Comparison of ENCODE assay signal across 31 cellular contexts in the genomic region with DNA sequence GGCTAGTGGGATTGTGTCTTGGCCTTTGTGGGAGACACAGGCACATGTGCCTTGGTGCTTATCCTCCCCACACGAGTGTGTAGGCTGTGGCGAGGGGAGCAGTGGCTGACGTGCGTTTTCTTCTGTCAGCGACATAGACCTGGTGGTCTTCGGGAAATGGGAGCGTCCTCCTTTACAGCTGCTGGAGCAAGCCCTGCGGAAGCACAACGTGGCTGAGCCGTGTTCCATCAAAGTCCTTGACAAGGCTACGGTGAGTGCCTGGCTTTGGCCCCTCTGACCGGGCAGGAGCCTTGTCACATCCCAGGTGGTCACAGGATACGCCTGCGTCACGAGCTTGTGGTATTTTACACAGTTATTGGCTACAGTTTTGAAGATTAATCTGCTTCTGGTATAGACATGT. TPM values are rescaled to one million over a fixed set of nuclear protein-coding genes. Genes with fewer than 3 reads are reported as not detected.
DNase-seq lines count a peak whose midpoint lies in the region; ATAC-seq and TF ChIP-seq lines count a peak whose summit lies in the region.
"Had no signal": no experiment of that assay in that cellular context is flagged by ENCODE, and none has a peak within 500 bp of the region (broad histone marks: within the 10 kb centered on the region; RNA-seq: fewer than 3 reads in every experiment).

No MANE protein-coding gene starts in this region.

- no peak for ATAC-seq in CD4-positive, alpha-beta T cell (ENCODE audit: poor library complexity)
- ATAC-seq: left lobe of liver, right cardiac atrium had no signal

- no peak overlapping the region for H3K4me3 Mint-ChIP-seq in activated CD4-positive, alpha-beta memory T cell treated with anti-CD3 and anti-CD28 coated beads for 36 hours
- no peak overlapping the region for H3K4me3 Mint-ChIP-seq in activated CD4-positive, alpha-beta memory T cell treated with anti-CD3 and anti-CD28 coated beads, Interleukin-2, amount 10 ng/mL, durations not matched to agents 7 days and 5 days
- H3K4me3 Mint-ChIP-seq in CD4-positive, alpha-beta T cell: no peak overlapping the region
- H3K4me3 Mint-ChIP-seq in activated naive CD8-positive, alpha-beta T cell treated with anti-CD3 and anti-CD28 coated beads for 36 hours: no peak overlapping the region
- H3K4me3 Mint-ChIP-seq: CD14-positive monocyte; neural progenitor cell; T-helper 2 cell treated with Interferon-gamma antibody and Interleukin-4, amounts not matched to agents 5 μg/mL and 100 μg/mL, for 36 hours had no signal

- CTCF ChIA-PET in activated CD4-positive, alpha-beta memory T cell treated with anti-CD3 and anti-CD28 coated beads for 36 hours (lab: Charles Lee): no interaction called here
- CTCF ChIA-PET in activated CD4-positive, alpha-beta memory T cell treated with anti-CD3 and anti-CD28 coated beads, Interleukin-2, amount 10 ng/mL, durations not matched to agents 7 days and 5 days (lab: Charles Lee): interaction anchor here (1.0 kb wide), 1 partner anchor 10 kb away, joined by 3 read pairs; no protein-coding TSS in a partner anchor
- CTCF ChIA-PET in CD4-positive, alpha-beta T cell (lab: Charles Lee): interaction anchor here (1.2 kb wide), 1 partner anchor 11 kb away, joined by 3 read pairs; no protein-coding TSS in a partner anchor

- DNase-seq in activated CD4-positive, alpha-beta memory T cell treated with anti-CD3 and anti-CD28 coated beads for 36 hours: no peak
- no peak for DNase-seq in activated CD4-positive, alpha-beta memory T cell treated with anti-CD3 and anti-CD28 coated beads, Interleukin-2, amount 10 ng/mL, durations not matched to agents 7 days and 5 days
- no peak for DNase-seq in CD4-positive, alpha-beta T cell
- DNase-seq in activated naive CD8-positive, alpha-beta T cell treated with anti-CD3 and anti-CD28 coated beads for 36 hours: no peak
- DNase-seq in sigmoid colon (peak; percentile 29), SHP77 (lab: John Stamatoyannopoulos, UW) (no peak), SKM-1 (lab: John Stamatoyannopoulos, UW; ENCODE audit: unreplicated experiment) (no peak)
- DNase-seq in stimulated activated CD4-positive, alpha-beta T cell treated with anti-CD3 and anti-CD28 coated beads, Interleukin-15, amount 100 ng/mL, for 24 hours: no peak
- DNase-seq: 8988T; activated CD4-positive, alpha-beta T cell treated with anti-CD3 and anti-CD28 coated beads for 1 hour; Calu3; cortex of kidney; DMS79 treated with DMSO at 0.1 percent for 48 hours; GDM1; glutamatergic neuron; mesenchymal stem cell; NCI-H1436 treated with DMSO at 0.1 percent for 48 hours; NCI-H2107; NCI-H345; NCI-H69; PC-9; right cardiac atrium; Right ventricle myocardium superior; stimulated activated CD4-positive, alpha-beta T cell treated with anti-CD3 and anti-CD28 coated beads, Interleukin-2, amount 100 ng/mL, for 48 hours; substantia nigra; upper lobe of left lung had no signal

- peak overlapping the region; percentile 66 for H3K27ac Mint-ChIP-seq in activated CD4-positive, alpha-beta memory T cell treated with anti-CD3 and anti-CD28 coated beads for 36 hours
- H3K27ac Mint-ChIP-seq in activated CD4-positive, alpha-beta memory T cell treated with anti-CD3 and anti-CD28 coated beads, Interleukin-2, amount 10 ng/mL, durations not matched to agents 7 days and 5 days: no peak overlapping the region
- peak overlapping the region; percentile 64 for H3K27ac Mint-ChIP-seq in CD4-positive, alpha-beta T cell
- peak overlapping the region; percentile 12 for H3K27ac Mint-ChIP-seq in activated naive CD8-positive, alpha-beta T cell treated with anti-CD3 and anti-CD28 coated beads for 36 hours
- H3K27ac Mint-ChIP-seq: neural progenitor cell; T-helper 2 cell treated with Interferon-gamma antibody and Interleukin-4, amounts not matched to agents 5 μg/mL and 100 μg/mL, for 36 hours had no signal

- 95 to 96% methylated on average over 15 of the region's 15 CpGs for WGBS in sigmoid colon, 2 donors

- peaks cover 38% of the 10 kb centered on the region for H3K4me1 Mint-ChIP-seq in activated CD4-positive, alpha-beta memory T cell treated with anti-CD3 and anti-CD28 coated beads for 36 hours (ENCODE audit: low read depth)
- peaks cover 39% of the 10 kb centered on the region for H3K4me1 Mint-ChIP-seq in activated CD4-positive, alpha-beta memory T cell treated with anti-CD3 and anti-CD28 coated beads, Interleukin-2, amount 10 ng/mL, durations not matched to agents 7 days and 5 days
- peaks cover 26% of the 10 kb centered on the region for H3K4me1 Mint-ChIP-seq in CD4-positive, alpha-beta T cell (ENCODE audit: low read depth)
- H3K4me1 Mint-ChIP-seq in activated naive CD8-positive, alpha-beta T cell treated with anti-CD3 and anti-CD28 coated beads for 36 hours: peaks cover 25% of the 10 kb centered on the region

- H3K27me3 Mint-ChIP-seq in activated CD4-positive, alpha-beta memory T cell treated with anti-CD3 and anti-CD28 coated beads for 36 hours: no peaks in the 10 kb centered on the region
- no peaks in the 10 kb centered on the region for H3K27me3 Mint-ChIP-seq in activated CD4-positive, alpha-beta memory T cell treated with anti-CD3 and anti-CD28 coated beads, Interleukin-2, amount 10 ng/mL, durations not matched to agents 7 days and 5 days
- H3K27me3 Mint-ChIP-seq in CD4-positive, alpha-beta T cell: no peaks in the 10 kb centered on the region
- no peaks in the 10 kb centered on the region for H3K27me3 Mint-ChIP-seq in activated naive CD8-positive, alpha-beta T cell treated with anti-CD3 and anti-CD28 coated beads for 36 hours

- H3K27me3 ChIP-seq in CD4-positive, alpha-beta T cell (ENCODE audit: control insufficient read depth, insufficient read depth, low read length): no peaks in the 10 kb centered on the region
- no peaks in the 10 kb centered on the region for H3K27me3 ChIP-seq in sigmoid colon
- H3K27me3 ChIP-seq: neural progenitor cell, upper lobe of left lung had no signal

- H3K4me1 ChIP-seq in sigmoid colon: peaks cover 0 to 11% (median 1%) of the 10 kb centered on the region in 4 donors
- H3K4me1 ChIP-seq: neural progenitor cell, parathyroid adenoma had no signal

- intact Hi-C loops in activated CD4-positive, alpha-beta memory T cell treated with anti-CD3 and anti-CD28 coated beads for 36 hours (cut with micrococcal nuclease): loop anchor here (10.0 kb wide), 1 partner anchor 245 kb away; no protein-coding TSS in a partner anchor
- intact Hi-C loops in CD4-positive, alpha-beta T cell (cut with DNase I, micrococcal nuclease): no loop called here
- intact Hi-C loops in sigmoid colon (cut with DNase I): loop anchor here (10.0 kb wide), 1 partner anchor 365 kb away; the partner anchor contains the start of gene MED10

- H3K36me3 Mint-ChIP-seq in activated CD4-positive, alpha-beta memory T cell treated with anti-CD3 and anti-CD28 coated beads for 36 hours: peaks cover 33% of the 10 kb centered on the region
- H3K36me3 Mint-ChIP-seq in activated CD4-positive, alpha-beta memory T cell treated with anti-CD3 and anti-CD28 coated beads, Interleukin-2, amount 10 ng/mL, durations not matched to agents 7 days and 5 days (ENCODE audit: low read depth): peaks cover 64% of the 10 kb centered on the region
- peaks cover 78% of the 10 kb centered on the region for H3K36me3 Mint-ChIP-seq in CD4-positive, alpha-beta T cell (ENCODE audit: low read depth)
- peaks cover 28% of the 10 kb centered on the region for H3K36me3 Mint-ChIP-seq in activated naive CD8-positive, alpha-beta T cell treated with anti-CD3 and anti-CD28 coated beads for 36 hours

- H3K9me3 ChIP-seq in CD4-positive, alpha-beta T cell (ENCODE audit: control insufficient read depth, low read length): no peaks in the 10 kb centered on the region
- H3K9me3 ChIP-seq in sigmoid colon: no peaks in the 10 kb centered on the region
- H3K9me3 ChIP-seq: upper lobe of left lung had no signal

- H3K36me3 ChIP-seq in sigmoid colon: peaks cover 4 to 69% (median 22%) of the 10 kb centered on the region in 4 donors
- H3K36me3 ChIP-seq: neural progenitor cell had no signal

- no peak for TF ChIP-seq EP300 in sigmoid colon (IDR thresholded peaks at IDR 0.05)

- POLR2A ChIA-PET in activated CD4-positive, alpha-beta memory T cell treated with anti-CD3 and anti-CD28 coated beads for 36 hours (lab: Charles Lee): no interaction called here
- POLR2A ChIA-PET in activated CD4-positive, alpha-beta memory T cell treated with anti-CD3 and anti-CD28 coated beads, Interleukin-2, amount 10 ng/mL, durations not matched to agents 7 days and 5 days (lab: Charles Lee): interaction anchor here (1.0 kb wide), 1 partner anchor 9 kb away, joined by 4 read pairs; no protein-coding TSS in a partner anchor
- POLR2A ChIA-PET in CD4-positive, alpha-beta T cell (lab: Charles Lee): no interaction called here

- H3K9me3 Mint-ChIP-seq in activated CD4-positive, alpha-beta memory T cell treated with anti-CD3 and anti-CD28 coated beads for 36 hours: no peaks in the 10 kb centered on the region
- H3K9me3 Mint-ChIP-seq in activated CD4-positive, alpha-beta memory T cell treated with anti-CD3 and anti-CD28 coated beads, Interleukin-2, amount 10 ng/mL, durations not matched to agents 7 days and 5 days: no peaks in the 10 kb centered on the region
- H3K9me3 Mint-ChIP-seq in CD4-positive, alpha-beta T cell: no peaks in the 10 kb centered on the region
- no peaks in the 10 kb centered on the region for H3K9me3 Mint-ChIP-seq in activated naive CD8-positive, alpha-beta T cell treated with anti-CD3 and anti-CD28 coated beads for 36 hours
- H3K9me3 Mint-ChIP-seq: CD14-positive monocyte; neural progenitor cell; T-helper 2 cell treated with Interferon-gamma antibody and Interleukin-4, amounts not matched to agents 5 μg/mL and 100 μg/mL, for 36 hours had no signal

- H3K27ac ChIP-seq in CD4-positive, alpha-beta T cell (ENCODE audit: low read depth, low read length): no peak overlapping the region
- H3K27ac ChIP-seq in sigmoid colon: no peak overlapping the region
- H3K27ac ChIP-seq: neural progenitor cell, parathyroid adenoma, PC-9, upper lobe of left lung had no signal

- TF ChIP-seq POLR2A in sigmoid colon (IDR thresholded peaks at IDR 0.05): no peak

- no peak for TF ChIP-seq CTCF in CD4-positive, alpha-beta T cell (IDR thresholded peaks at IDR 0.05)
- TF ChIP-seq CTCF in sigmoid colon (IDR thresholded peaks at IDR 0.05): no peak

- H3K4me3 ChIP-seq in sigmoid colon: no peak overlapping the region
- H3K4me3 ChIP-seq: neural progenitor cell, PC-9, upper lobe of left lung had no signal

RNA-seq across cellular contexts. Expression of gene TENT4A, which starts 26.4 kb away (rescaled TPM):
- total RNA-seq in activated CD4-positive, alpha-beta memory T cell treated with anti-CD3 and anti-CD28 coated beads for 36 hours: 10 to 100 TPM; 26.6 to 29.2 TPM
- 10 to 100 TPM; 34.3 to 36.6 TPM for total RNA-seq in activated CD4-positive, alpha-beta memory T cell treated with anti-CD3 and anti-CD28 coated beads, Interleukin-2, amount 10 ng/mL, durations not matched to agents 7 days and 5 days
- 10 to 100 TPM; 49.2 to 51.9 TPM for total RNA-seq in CD4-positive, alpha-beta T cell
- 10 to 100 TPM; 28.2 to 30.7 TPM for total RNA-seq in activated naive CD8-positive, alpha-beta T cell treated with anti-CD3 and anti-CD28 coated beads for 36 hours
- total RNA-seq in sigmoid colon: 10 to 100 TPM; 14.6 to 27.4 (median 18.7) TPM
- polyA plus RNA-seq in sigmoid colon: 10 to 100 TPM in 1 of 3 donors, 1 to 10 TPM in 2; 3.0 to 12.5 (median 3.2) TPM

Comparison
In these comparisons a context has a peak if more than half of its experiments do, and no peak if none do; other contexts are left out.
1. intact Hi-C loops: an anchor here in activated CD4-positive, alpha-beta memory T cell treated with anti-CD3 and anti-CD28 coated beads for 36 hours (10.0 kb wide) and sigmoid colon (10.0 kb wide); none called in CD4-positive, alpha-beta T cell.